Comparison of ENCODE assay signal across 1 cellular context in genomic region chr18:68299906-68300305, GRCh38.
TF ChIP-seq lines count a peak whose summit lies in the region.

No MANE protein-coding gene starts in this region.

TF ChIP-seq in IMR-90, 13 proteins besides CTCF, POLR2A, EP300 and RAD21:
- TF ChIP-seq CEBPB (IDR thresholded peaks at IDR 0.05; ENCODE audit: low read depth, low read length) (no peak), BHLHE40 (IDR thresholded peaks at IDR 0.05; ENCODE audit: low read depth, low read length) (no peak), MAFK (IDR thresholded peaks at IDR 0.05; ENCODE audit: low read depth, low read length) (no peak), CHD1 (IDR thresholded peaks at IDR 0.05; ENCODE audit: low read depth, low read length) (no peak), SMC3 (IDR thresholded peaks at IDR 0.05; ENCODE audit: low read depth, low read length) (no peak), MAZ (IDR thresholded peaks at IDR 0.05; ENCODE audit: borderline replicate concordance, low read depth, low read length) (no peak), RCOR1 (IDR thresholded peaks at IDR 0.05; ENCODE audit: insufficient replicate concordance, low read length) (no peak), USF2 (IDR thresholded peaks at IDR 0.05; ENCODE audit: low read depth, low read length) (no peak), NFE2L2 (IDR thresholded peaks at IDR 0.05; ENCODE audit: low read depth, low read length) (no peak)
- TF ChIP-seq, protein P1, sequence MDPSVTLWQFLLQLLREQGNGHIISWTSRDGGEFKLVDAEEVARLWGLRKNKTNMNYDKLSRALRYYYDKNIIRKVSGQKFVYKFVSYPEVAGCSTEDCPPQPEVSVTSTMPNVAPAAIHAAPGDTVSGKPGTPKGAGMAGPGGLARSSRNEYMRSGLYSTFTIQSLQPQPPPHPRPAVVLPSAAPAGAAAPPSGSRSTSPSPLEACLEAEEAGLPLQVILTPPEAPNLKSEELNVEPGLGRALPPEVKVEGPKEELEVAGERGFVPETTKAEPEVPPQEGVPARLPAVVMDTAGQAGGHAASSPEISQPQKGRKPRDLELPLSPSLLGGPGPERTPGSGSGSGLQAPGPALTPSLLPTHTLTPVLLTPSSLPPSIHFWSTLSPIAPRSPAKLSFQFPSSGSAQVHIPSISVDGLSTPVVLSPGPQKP (IDR thresholded peaks at IDR 0.05; ENCODE audit: borderline replicate concordance, low read depth, low read length): no peak
